14 cellular contexts compared by ENCODE assay signal in the genomic region with DNA sequence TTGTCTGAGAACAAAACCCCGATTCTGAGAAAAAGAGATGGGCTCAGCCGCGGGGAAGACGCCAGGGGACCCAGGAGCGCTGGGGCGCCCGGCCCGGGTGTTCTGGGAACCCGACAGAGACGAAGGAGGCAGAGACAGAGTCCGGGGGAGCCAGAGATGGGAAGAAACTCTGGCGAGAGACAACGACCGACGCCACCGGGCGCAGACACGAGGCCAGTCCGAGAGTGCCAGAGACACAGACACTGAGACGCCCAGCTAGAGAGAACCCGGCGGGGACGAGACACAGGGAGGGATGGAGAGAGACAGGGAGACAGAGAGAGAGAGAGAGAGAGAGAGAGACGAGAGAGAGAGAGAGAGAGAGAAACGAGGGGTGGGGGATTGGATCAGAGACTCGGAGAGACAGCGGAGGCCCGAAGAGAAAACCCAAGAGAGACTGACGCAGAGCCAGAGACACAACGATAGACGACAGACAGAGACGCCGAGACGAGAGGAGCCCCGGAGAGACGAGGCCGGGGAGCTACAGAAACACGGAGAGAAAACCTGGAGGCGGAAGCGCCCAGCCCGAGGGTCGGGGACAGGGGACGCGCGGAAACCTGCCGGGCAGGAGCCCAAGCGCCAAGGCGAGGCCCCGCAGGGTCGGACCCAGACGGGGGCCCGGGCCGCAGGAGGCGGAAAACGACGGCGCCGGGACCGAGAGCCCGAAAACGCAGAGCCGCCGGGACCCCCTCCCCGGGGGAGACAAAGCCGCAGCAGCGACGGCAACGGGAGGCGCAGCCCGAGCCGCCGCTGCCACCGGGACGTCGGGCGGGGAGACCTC. TPM values are rescaled to one million over a fixed set of nuclear protein-coding genes. Genes with fewer than 3 reads are reported as not detected.
DNase-seq lines count a peak whose midpoint lies in the region; FAIRE-seq and TF ChIP-seq lines count a peak whose summit lies in the region.
"Had no signal": no experiment of that assay in that cellular context is flagged by ENCODE, and none has a peak within 500 bp of the region (broad histone marks: within the 10 kb centered on the region; RNA-seq: fewer than 3 reads in every experiment).

No MANE protein-coding gene starts in this region.

- H3K4me1 ChIP-seq in endothelial cell of umbilical vein (ENCODE audit: control insufficient read depth, extremely low read depth, insufficient read depth, low read length) (no peaks in the 10 kb centered on the region), rectal smooth muscle tissue (ENCODE audit: control insufficient read depth, insufficient read depth, low read length) (no peaks in the 10 kb centered on the region), MM.1S (ENCODE audit: low read length) (no peaks in the 10 kb centered on the region)
- H3K4me1 ChIP-seq in effector memory CD4-positive, alpha-beta T cell (ENCODE audit: control insufficient read depth, insufficient read depth, low read length, poor library complexity, severe bottlenecking) = peaks cover 9% of the 10 kb centered on the region

- dilution Hi-C loops in endothelial cell of umbilical vein (cut with MboI; ENCODE audit: extremely low pct_ligation_motif_present, low sequenced_read_pairs) = no loop called here

- BruUV-seq in endothelial cell of umbilical vein (replicated peaks; lab: Mats Ljungman, UMichigan) = no TSS peak

- H3K9me2 ChIP-seq in MM.1S (replicated peaks; ENCODE audit: insufficient read depth, low read length) = no peaks in the 10 kb centered on the region

- peak overlapping the region in 3 of 4 donors; percentile 47 to 88 (median 74) for H3K4me3 Mint-ChIP-seq in IgD-negative memory B cell

- no peaks in the 10 kb centered on the region for H3K9me3 Mint-ChIP-seq in IgD-negative memory B cell

- peaks cover 41 to 50% of the 10 kb centered on the region in 2 experiments for H3K27me3 ChIP-seq in endothelial cell of umbilical vein (ENCODE audit: control insufficient read depth in 2 of 2, insufficient read depth in 2 of 2, low read length in 2 of 2)
- H3K27me3 ChIP-seq in rectal smooth muscle tissue (ENCODE audit: control insufficient read depth, insufficient read depth, low read length) = peaks cover 26% of the 10 kb centered on the region
- peaks cover 53% of the 10 kb centered on the region for H3K27me3 ChIP-seq in MM.1S (replicated peaks; ENCODE audit: insufficient read depth, low read length)
- peaks cover 10% of the 10 kb centered on the region for H3K27me3 ChIP-seq in effector memory CD4-positive, alpha-beta T cell (replicated peaks; ENCODE audit: control insufficient read depth, insufficient read depth, low read length, poor library complexity, severe bottlenecking)

- no peaks in the 10 kb centered on the region for H4K20me1 ChIP-seq in endothelial cell of umbilical vein (replicated peaks; ENCODE audit: control insufficient read depth, extremely low read depth, insufficient read depth, low read length)
- H4K20me1 ChIP-seq in MM.1S (ENCODE audit: insufficient read depth, low read length) = no peaks in the 10 kb centered on the region

- H3K9ac ChIP-seq in endothelial cell of umbilical vein (replicated peaks; ENCODE audit: extremely low read depth, insufficient read depth, low read length) (no peak overlapping the region), rectal smooth muscle tissue (ENCODE audit: low read length) (no peak overlapping the region), MM.1S (ENCODE audit: low read length) (no peak overlapping the region)

- no peaks in the 10 kb centered on the region for H3K36me3 ChIP-seq in endothelial cell of umbilical vein (ENCODE audit: control insufficient read depth in 2 of 2, extremely low read depth in 1 of 2, insufficient read depth in 2 of 2, low read length in 2 of 2)
- no peaks in the 10 kb centered on the region for H3K36me3 ChIP-seq in rectal smooth muscle tissue (ENCODE audit: control insufficient read depth, insufficient read depth, low read length)
- H3K36me3 ChIP-seq in MM.1S (replicated peaks; ENCODE audit: insufficient read depth, low read length) = no peaks in the 10 kb centered on the region
- no peaks in the 10 kb centered on the region for H3K36me3 ChIP-seq in effector memory CD4-positive, alpha-beta T cell (ENCODE audit: control insufficient read depth, insufficient read depth, low read length)

- intact Hi-C loops in endothelial cell of umbilical vein (cut with micrococcal nuclease) = no loop called here

- H2AFZ ChIP-seq in endothelial cell of umbilical vein (ENCODE audit: low read depth, low read length) (no peak overlapping the region), MM.1S (ENCODE audit: low read length) (no peak overlapping the region)

- POLR2A ChIA-PET in endothelial cell of umbilical vein (lab: Charles Lee) = no interaction called here

- H3K79me2 ChIP-seq in endothelial cell of umbilical vein (ENCODE audit: control insufficient read depth, insufficient read depth, low read length) (no peaks in the 10 kb centered on the region), MM.1S (ENCODE audit: low read length) (no peaks in the 10 kb centered on the region)

- H3K4me2 ChIP-seq in endothelial cell of umbilical vein (ENCODE audit: insufficient read depth, low read length) (no peak overlapping the region), MM.1S (ENCODE audit: low read depth, low read length) (no peak overlapping the region)

- no peak for TF ChIP-seq POLR2A in endothelial cell of umbilical vein (IDR thresholded peaks at IDR 0.05; ENCODE audit: low read depth, low read length)

- H3K36me3 Mint-ChIP-seq in IgD-negative memory B cell = peaks cover 2% of the 10 kb centered on the region

- H3K27me3 Mint-ChIP-seq in IgD-negative memory B cell = peaks cover 30% of the 10 kb centered on the region

- H3K4me3 ChIP-seq in endothelial cell of umbilical vein (replicated peaks in 1 of 3; ENCODE audit: insufficient read depth in 1 of 3, low read depth in 1 of 3, low read length in 3 of 3) = no peak overlapping the region
- H3K4me3 ChIP-seq in rectal smooth muscle tissue (ENCODE audit: low read length) = peak overlapping the region; percentile 8
- H3K4me3 ChIP-seq in MM.1S (ENCODE audit: low read length) = no peak overlapping the region
- no peak overlapping the region for H3K4me3 ChIP-seq in effector memory CD4-positive, alpha-beta T cell (ENCODE audit: insufficient read depth, low read depth, low read length, poor library complexity, severe bottlenecking)

- CTCF ChIA-PET in endothelial cell of umbilical vein (lab: Charles Lee) = no interaction called here

- TF ChIP-seq CTCF in endothelial cell of umbilical vein (IDR thresholded peaks at IDR 0.05; ENCODE audit: extremely low read depth in 1 of 2, insufficient read depth in 1 of 2, low read depth in 1 of 2, low read length in 2 of 2) (no peak), MM.1S (IDR thresholded peaks at IDR 0.05; ENCODE audit: low read length) (no peak)

- peak overlapping the region in 1 of 3 donors; percentile 77 for H3K27ac Mint-ChIP-seq in IgD-negative memory B cell

- H3K9me3 ChIP-seq in endothelial cell of umbilical vein (replicated peaks; ENCODE audit: control insufficient read depth, insufficient read depth, low read length) = no peaks in the 10 kb centered on the region
- H3K9me3 ChIP-seq in MM.1S (replicated peaks; ENCODE audit: insufficient read depth, low read length) = no peaks in the 10 kb centered on the region
- no peaks in the 10 kb centered on the region for H3K9me3 ChIP-seq in effector memory CD4-positive, alpha-beta T cell (ENCODE audit: control insufficient read depth, low read length)

- DNase-seq in NCI-H345 (lab: John Stamatoyannopoulos, UW) = peak; percentile 6
- no peak for DNase-seq in NCI-H345 treated with DMSO at 0.1 percent for 48 hours (lab: John Stamatoyannopoulos, UW; ENCODE audit: unreplicated experiment)
- DNase-seq in endothelial cell of umbilical vein (ENCODE audit: low read depth, low spot score) = no peak
- DNase-seq in DMS153 (lab: John Stamatoyannopoulos, UW) = no peak
- no peak for DNase-seq in MM.1S
- no peak for DNase-seq in effector memory CD4-positive, alpha-beta T cell
- DNase-seq: activated CD8-positive, alpha-beta memory T cell treated with anti-CD3 and anti-CD28 coated beads for 24 hours; dorsolateral prefrontal cortex; stimulated activated CD4-positive, alpha-beta T cell treated with anti-CD3 and anti-CD28 coated beads, Interleukin-2, amount 100 ng/mL, for 48 hours had no signal

- FAIRE-seq in endothelial cell of umbilical vein (lab: Jason Lieb, UNC) = no peak

- H3F3A ChIP-seq in MM.1S (ENCODE audit: insufficient read depth, low read length) = no peaks in the 10 kb centered on the region

- peaks cover 0 to 4% (median 3%) of the 10 kb centered on the region in 3 donors for H3K4me1 Mint-ChIP-seq in IgD-negative memory B cell

- H3K27ac ChIP-seq in endothelial cell of umbilical vein (ENCODE audit: insufficient read depth, low read depth, low read length) (no peak overlapping the region), rectal smooth muscle tissue (ENCODE audit: low read depth, low read length) (no peak overlapping the region), MM.1S (ENCODE audit: low read length) (no peak overlapping the region)
- H3K27ac ChIP-seq in effector memory CD4-positive, alpha-beta T cell (ENCODE audit: insufficient read depth, low read length, poor library complexity, severe bottlenecking) = no peak overlapping the region
- H3K27ac ChIP-seq: dorsolateral prefrontal cortex had no signal

- no peaks in the 10 kb centered on the region for H3K9me1 ChIP-seq in endothelial cell of umbilical vein (replicated peaks; ENCODE audit: control insufficient read depth, extremely low read depth, insufficient read depth, low read length)

TF ChIP-seq in endothelial cell of umbilical vein, 7 proteins besides CTCF, POLR2A, EP300 and RAD21 (continues in another document):
- TF ChIP-seq POLR2AphosphoS5 (IDR thresholded peaks at IDR 0.05; ENCODE audit: insufficient read depth, low read depth, low read length) = no peak

RNA-seq across cellular contexts. Expression of a gene that starts 3.3 kb away (rescaled TPM):
- polyA plus RNA-seq in IgD-negative memory B cell (not detected), endothelial cell of umbilical vein (not detected in 2 replicates)
- total RNA-seq in endothelial cell of umbilical vein = not detected in 2 replicates
- polyA plus RNA-seq in endothelial cell of umbilical vein (2011; cell fraction: cytosol; rRNA removed) = not detected in 2 replicates
- not detected in 2 replicates for polyA plus RNA-seq in endothelial cell of umbilical vein (2011; cell fraction: nucleus; rRNA removed)
- polyA plus RNA-seq in endothelial cell of umbilical vein (2012) = not detected in 2 replicates
- not detected in 2 replicates for polyA minus RNA-seq in endothelial cell of umbilical vein
- polyA minus RNA-seq in endothelial cell of umbilical vein (2011; cell fraction: cytosol; rRNA and poly(A)+ RNA removed) = not detected
- not detected in 2 replicates for polyA minus RNA-seq in endothelial cell of umbilical vein (2011; cell fraction: nucleus; rRNA and poly(A)+ RNA removed)
- total RNA-seq: OCI-LY7 had no signal
- polyA plus RNA-seq: AG04450 had no signal

RNA-seq across cellular contexts. Expression of a gene that starts 53.7 kb away (rescaled TPM):
- polyA plus RNA-seq in IgD-negative memory B cell = not detected
- total RNA-seq in endothelial cell of umbilical vein = not detected in 2 replicates
- not detected in 2 replicates for polyA plus RNA-seq in endothelial cell of umbilical vein
- not detected in 2 replicates for polyA plus RNA-seq in endothelial cell of umbilical vein (2011; cell fraction: cytosol; rRNA removed)
- polyA plus RNA-seq in endothelial cell of umbilical vein (2011; cell fraction: nucleus; rRNA removed) = not detected in 2 replicates
- not detected in 2 replicates for polyA plus RNA-seq in endothelial cell of umbilical vein (2012)
- not detected in 2 replicates for polyA minus RNA-seq in endothelial cell of umbilical vein
- not detected for polyA minus RNA-seq in endothelial cell of umbilical vein (2011; cell fraction: cytosol; rRNA and poly(A)+ RNA removed)
- not detected in 2 replicates for polyA minus RNA-seq in endothelial cell of umbilical vein (2011; cell fraction: nucleus; rRNA and poly(A)+ RNA removed)
- total RNA-seq: left lobe of liver, OCI-LY7 had no signal
- polyA plus RNA-seq: AG04450 had no signal
